In genomic region chr15:99385865-99386264, GRCh38 we compare ENCODE assay signal across 11 cellular contexts.
DNase-seq lines count a peak whose midpoint lies in the region; ATAC-seq, FAIRE-seq and TF ChIP-seq lines count a peak whose summit lies in the region.
"Had no signal": no experiment of that assay in that cellular context is flagged by ENCODE, and none has a peak within 500 bp of the region (broad histone marks: within the 10 kb centered on the region; RNA-seq: fewer than 3 reads in every experiment).

No MANE protein-coding gene starts in this region.

- TF ChIP-seq RAD21 in HCT116 (IDR thresholded peaks at IDR 0.05; ENCODE audit: low read depth) = peak; percentile 18; the same call in 1 of the 2 replicates

- H3K4me3 Mint-ChIP-seq in WTC11 = no peak overlapping the region
- H3K4me3 Mint-ChIP-seq in HFFc6 = no peak overlapping the region

- WGBS in small intestine, 3 donors = 16 to 38% (median 27%) methylated on average over 3 of the region's 3 CpGs

- peak overlapping the region; percentile 37; the same call in 1 of the 2 replicates for H3K4me2 ChIP-seq in HCT116 (ENCODE audit: low read length)
- H3K4me2 ChIP-seq: KMS-11 had no signal

- H3K4me1 Mint-ChIP-seq in WTC11 (peaks cover 27% of the 10 kb centered on the region), HFFc6 (ENCODE audit: low read depth) (peaks cover 6% of the 10 kb centered on the region; the same call in 1 of the 2 replicates)

- intact Hi-C loops in HCT116 (cut with micrococcal nuclease) = no loop called here
- intact Hi-C loops in left ventricle myocardium inferior (cut with micrococcal nuclease) = no loop called here

- H3K9me3 Mint-ChIP-seq in WTC11 = peaks cover 28% of the 10 kb centered on the region
- no peaks in the 10 kb centered on the region for H3K9me3 Mint-ChIP-seq in HFFc6

- H3K36me3 ChIP-seq in HCT116 (ENCODE audit: control insufficient read depth in 1 of 2, insufficient read depth in 2 of 2, low read length in 2 of 2) = no peaks in the 10 kb centered on the region
- H3K36me3 ChIP-seq in left ventricle myocardium inferior = no peaks in the 10 kb centered on the region
- H3K36me3 ChIP-seq in small intestine (ENCODE audit: control insufficient read depth in 2 of 2, insufficient read depth in 2 of 2, low read length in 2 of 2) = peaks cover 0 to 2% of the 10 kb centered on the region in 2 donors

- H3K9ac ChIP-seq in HCT116 (ENCODE audit: low read length) = no peak overlapping the region
- H3K9ac ChIP-seq: KMS-11 had no signal

- no peak overlapping the region for H2AFZ ChIP-seq in HCT116 (ENCODE audit: low read depth, low read length, poor library complexity, severe bottlenecking)

- H3K27me3 Mint-ChIP-seq in WTC11 (ENCODE audit: low read depth) = peaks cover 3% of the 10 kb centered on the region; the same call in 1 of the 2 replicates
- no peaks in the 10 kb centered on the region for H3K27me3 Mint-ChIP-seq in HFFc6 (ENCODE audit: insufficient read depth)

- no peaks in the 10 kb centered on the region for H3K27me3 ChIP-seq in HCT116 (ENCODE audit: insufficient read depth, low read length)
- no peaks in the 10 kb centered on the region for H3K27me3 ChIP-seq in left ventricle myocardium inferior (ENCODE audit: low read depth)
- H3K27me3 ChIP-seq in small intestine (ENCODE audit: control insufficient read depth in 2 of 2, insufficient read depth in 2 of 2, low read length in 2 of 2) = no peaks in the 10 kb centered on the region

- H3K27ac ChIP-seq in HCT116 (ENCODE audit: low read depth, low read length) (no peak overlapping the region), left ventricle myocardium inferior (replicated peaks) (peak overlapping the region; percentile 53), small intestine (ENCODE audit: low read depth in 1 of 2, low read length in 1 of 2) (peak overlapping the region in 1 of 2 donors; percentile 60)
- H3K27ac ChIP-seq: KMS-11 had no signal

- no peak for TF ChIP-seq POLR2A in HCT116 (IDR thresholded peaks at IDR 0.05; ENCODE audit: borderline replicate concordance, extremely low read depth, insufficient read depth, insufficient read length)

- RAD21 ChIA-PET in HCT116 (lab: Charles Lee; ENCODE audit: low non-redundant PET in 1 of 2, low total read pairs in 2 of 2, uncharacterized antibody in 2 of 2, unreplicated experiment in 2 of 2) = no interaction called here

- DNase-seq in HCT116 (ENCODE audit: low read depth, low spot score) = no peak
- no peak for DNase-seq in WTC11 (ENCODE audit: low spot score)
- DNase-seq in left ventricle myocardium inferior = peak; percentile 76
- DNase-seq in small intestine = peak; percentile 89
- no peak for DNase-seq in kidney tubule cell (ENCODE audit: low spot score)
- no peak for DNase-seq in HFFc6
- no peak for DNase-seq in dedifferentiated amniotic fluid mesenchymal stem cell (ENCODE audit: extremely low spot score)
- DNase-seq: effector memory CD4-positive, alpha-beta T cell; stimulated activated CD4-positive, alpha-beta T cell treated with anti-CD3 and anti-CD28 coated beads, Interleukin-2, amount 100 ng/mL, for 24 hours had no signal

- H3K4me1 ChIP-seq in HCT116 (ENCODE audit: control insufficient read depth in 1 of 2, insufficient read depth in 2 of 2, low read length in 2 of 2) (peaks cover 0 to 17% of the 10 kb centered on the region in 2 experiments; a peak in 3 of 4 replicates), left ventricle myocardium inferior (peaks cover 21% of the 10 kb centered on the region), small intestine (ENCODE audit: control insufficient read depth in 2 of 2, insufficient read depth in 1 of 2, low read depth in 1 of 2, low read length in 1 of 2) (peaks cover 4 to 6% of the 10 kb centered on the region in 2 donors)

- POLR2A ChIA-PET in HCT116 (lab: Charles Lee) = no interaction called here
- POLR2A ChIA-PET in WTC11 (lab: Charles Lee) = no interaction called here

- FAIRE-seq in small intestine (lab: Jason Lieb, UNC) = peak; percentile 23

- H4K20me1 ChIP-seq in HCT116 (ENCODE audit: insufficient read depth) = no peaks in the 10 kb centered on the region; the same call in 1 of the 2 replicates

- ATAC-seq in HCT116 (peak; percentile 54; the same call in 1 of the 2 replicates), WTC11 (no peak), GM21423 (IDR thresholded peaks at IDR 0.05; ENCODE audit: unreplicated experiment) (no peak)

- H3K27ac Mint-ChIP-seq in WTC11 (peak overlapping the region; percentile 29; the same call in 1 of the 2 replicates), HFFc6 (no peak overlapping the region)

- CTCF ChIA-PET in HCT116 (lab: Charles Lee) (interaction anchor here (1.1 to 1.4 kb wide), 3 partner anchors 14 to 318 kb away, joined by 4 to 5 read pairs (median 4); no protein-coding TSS in a partner anchor), WTC11 (lab: Charles Lee) (interaction anchor here (1.0 to 3.0 kb wide), 6 partner anchors 23 to 347 kb away, joined by 3 to 15 read pairs (median 6); partner anchors contain the start of gene LYSMD4)

- H3K9me3 ChIP-seq in HCT116 (ENCODE audit: control insufficient read depth in 1 of 2, insufficient read depth in 1 of 2, low read depth in 1 of 2, low read length in 2 of 2) (no peaks in the 10 kb centered on the region), left ventricle myocardium inferior (replicated peaks) (peaks cover 2% of the 10 kb centered on the region), small intestine (ENCODE audit: control insufficient read depth, low read depth) (no peaks in the 10 kb centered on the region)

- H3K79me2 ChIP-seq in HCT116 (ENCODE audit: insufficient read depth, low read length) = no peaks in the 10 kb centered on the region

- H3K36me3 Mint-ChIP-seq in WTC11 (peaks cover 15% of the 10 kb centered on the region), HFFc6 (ENCODE audit: low read depth) (no peaks in the 10 kb centered on the region)

- H3K9me2 ChIP-seq in HCT116 (ENCODE audit: insufficient read depth) = no peaks in the 10 kb centered on the region

- no TSS peak for BruUV-seq in HCT116 (replicated peaks; lab: Mats Ljungman, UMichigan)

- no peak overlapping the region for H3K4me3 ChIP-seq in HCT116 (replicated peaks in 1 of 2; ENCODE audit: low read depth in 1 of 2, low read length in 2 of 2)
- H3K4me3 ChIP-seq in left ventricle myocardium inferior = no peak overlapping the region
- no peak overlapping the region for H3K4me3 ChIP-seq in small intestine (ENCODE audit: low read depth in 1 of 2, low read length in 2 of 2)

- TF ChIP-seq CTCF in HCT116 (IDR thresholded peaks at IDR 0.05 in 2 of 3, conservative IDR thresholded peaks at IDR 0.05 in 1 of 3; ENCODE audit: borderline replicate concordance in 1 of 3, insufficient read depth in 1 of 3, low read depth in 2 of 3, low read length in 2 of 3) = no peak
- no peak for TF ChIP-seq CTCF in WTC11 (IDR thresholded peaks at IDR 0.05)
- peak; percentile 19 for TF ChIP-seq CTCF in left ventricle myocardium inferior (IDR thresholded peaks at IDR 0.05; ENCODE audit: borderline replicate concordance)
- TF ChIP-seq CTCF in HFFc6 (IDR thresholded peaks at IDR 0.05) = no peak

TF ChIP-seq in HCT116, 20 proteins besides CTCF, POLR2A, EP300 and RAD21:
- TF ChIP-seq SP1 (IDR thresholded peaks at IDR 0.05; ENCODE audit: low read depth) (peak; percentile 24; the same call in 1 of the 2 replicates), JUND (IDR thresholded peaks at IDR 0.05) (no peak)

TF ChIP-seq in WTC11, 78 proteins besides CTCF, POLR2A, EP300 and RAD21:
- TF ChIP-seq ZNF121 (CRISPR knock-in tag; IDR thresholded peaks at IDR 0.05) (no peak), FOXP1 (CRISPR knock-in tag; IDR thresholded peaks at IDR 0.05; ENCODE audit: borderline replicate concordance) (no peak), ATF2 (CRISPR knock-in tag; IDR thresholded peaks at IDR 0.05; ENCODE audit: borderline replicate concordance, low read depth) (no peak), E2F5 (CRISPR knock-in tag; IDR thresholded peaks at IDR 0.05) (no peak)

Comparison
In these comparisons a context has a peak if more than half of its experiments do, and no peak if none do; other contexts are left out.
1. DNase-seq: peak in left ventricle myocardium inferior (single experiment) and small intestine (single experiment); none in HCT116 (single experiment), WTC11 (single experiment), kidney tubule cell (single experiment), HFFc6 (single experiment) and dedifferentiated amniotic fluid mesenchymal stem cell (single experiment).
2. Of the 4 proteins assayed by ChIP-seq in both WTC11 and HCT116: peak only in WTC11: none; only in HCT116: SP1; in both: none; in neither: 3.